In the genomic region with DNA sequence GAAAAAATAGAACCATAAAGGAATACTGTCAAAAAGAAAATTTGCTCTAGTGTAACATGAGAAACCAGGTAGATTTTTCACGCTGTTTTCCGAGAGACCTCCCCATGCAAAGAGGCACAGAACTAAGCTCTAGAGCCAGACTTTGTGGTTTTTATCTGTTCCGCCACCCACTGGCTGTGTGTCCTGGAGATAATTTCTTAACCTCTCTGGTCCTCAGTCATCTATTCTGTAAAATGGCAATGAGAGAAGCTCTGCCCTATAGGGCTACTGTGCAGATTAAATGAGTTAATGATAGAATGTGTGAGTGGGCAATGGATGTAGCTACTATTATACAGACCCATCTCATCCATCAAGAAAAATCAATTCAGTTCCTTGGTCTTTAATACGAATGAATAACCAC, we compare ENCODE assay signal across 15 cellular contexts. TPM values are rescaled to one million over a fixed set of nuclear protein-coding genes. Genes with fewer than 3 reads are reported as not detected.
DNase-seq lines count a peak whose midpoint lies in the region; ATAC-seq, FAIRE-seq and TF ChIP-seq lines count a peak whose summit lies in the region.
"Had no signal": no experiment of that assay in that cellular context is flagged by ENCODE, and none has a peak within 500 bp of the region (broad histone marks: within the 10 kb centered on the region; RNA-seq: fewer than 3 reads in every experiment).

No MANE protein-coding gene starts in this region.

- H3K4me3 ChIP-seq in K562 (no peak overlapping the region), mammary epithelial cell (replicated peaks in 1 of 3; ENCODE audit: insufficient read depth in 1 of 3, low read depth in 2 of 3, low read length in 3 of 3) (no peak overlapping the region)
- H3K4me3 ChIP-seq: BLaER1, GM12878 had no signal

- BruUV-seq in K562 (replicated peaks; lab: Mats Ljungman, UMichigan) (no TSS peak), mammary epithelial cell (replicated peaks; lab: Mats Ljungman, UMichigan) (no TSS peak)

- H3K4me1 ChIP-seq in K562 (replicated peaks in 1 of 2; ENCODE audit: control insufficient read depth in 2 of 2, insufficient read depth in 2 of 2, low read length in 2 of 2), result peaks cover 5 to 34% of the 10 kb centered on the region in 2 experiments; a peak in 4 of 5 replicates
- H3K4me1 ChIP-seq in mammary epithelial cell (ENCODE audit: insufficient read depth, low read length), result no peaks in the 10 kb centered on the region
- H3K4me1 ChIP-seq: BLaER1 had no signal

- no peak for DNase-seq in activated T-cell treated with anti-CD3 and anti-CD28 coated beads, Interleukin-2, amount 50 U/mL, for 72 hours
- DNase-seq in activated T-cell treated with anti-CD3 and anti-CD28 coated beads for 4 hours (no peak), K562 (ENCODE audit: extremely low read depth in 1 of 4, low spot score in 3 of 4) (no peak), omental fat pad (ENCODE audit: low spot score) (peak; percentile 13), type B pancreatic cell (ENCODE audit: extremely low spot score, unreplicated experiment) (no peak), mammary epithelial cell (no peak)
- DNase-seq: DMS79 treated with DMSO at 0.1 percent for 48 hours, GOT3, H9 had no signal

- POLR2A ChIA-PET in K562 (lab: Yijun Ruan, JAX), result no interaction called here

- H3K9ac ChIP-seq in K562 (ENCODE audit: insufficient read depth in 1 of 2, low read depth in 2 of 2, low read length in 2 of 2), result no peak overlapping the region
- no peak overlapping the region for H3K9ac ChIP-seq in mammary epithelial cell (ENCODE audit: insufficient read depth, low read length)
- H3K9ac ChIP-seq: BLaER1 had no signal

- 0 out of 2 replicates have a peak, but pooled peaks cover 2% of the 10 kb centered on the region for H3K9me3 ChIP-seq in K562 (replicated peaks; ENCODE audit: control insufficient read depth, insufficient read depth, low read depth, low read length)
- H3K9me3 ChIP-seq in mammary epithelial cell (replicated peaks; ENCODE audit: insufficient read depth, low read length), result no peaks in the 10 kb centered on the region
- H3K9me3 ChIP-seq: BLaER1 had no signal

- H3K4me2 ChIP-seq in K562 (ENCODE audit: insufficient read depth, low read length) (no peak overlapping the region), mammary epithelial cell (ENCODE audit: insufficient read depth, low read depth, low read length) (no peak overlapping the region)
- H3K4me2 ChIP-seq: BLaER1 had no signal

- no peaks in the 10 kb centered on the region for H3K27me3 Mint-ChIP-seq in activated T-cell treated with anti-CD3 and anti-CD28 coated beads, Interleukin-2, amount 50 U/mL, for 72 hours (ENCODE audit: low read depth)
- peaks cover 22% of the 10 kb centered on the region for H3K27me3 Mint-ChIP-seq in type B pancreatic cell
- H3K27me3 Mint-ChIP-seq: CD4-positive, alpha-beta memory T cell had no signal

- no peaks in the 10 kb centered on the region for H3K4me1 Mint-ChIP-seq in activated T-cell treated with anti-CD3 and anti-CD28 coated beads, Interleukin-2, amount 50 U/mL, for 72 hours (ENCODE audit: low read depth)
- H3K4me1 Mint-ChIP-seq in type B pancreatic cell (ENCODE audit: unreplicated experiment), result no peaks in the 10 kb centered on the region
- H3K4me1 Mint-ChIP-seq: CD14-positive monocyte had no signal

- H2AFZ ChIP-seq in K562 (ENCODE audit: low read depth, low read length) (no peak overlapping the region), mammary epithelial cell (ENCODE audit: low read depth, low read length) (no peak overlapping the region)

- no peak for TF ChIP-seq RAD21 in K562 (CRISPR knock-in tag; conservative IDR thresholded peaks at IDR 0.05 in 1 of 2, IDR thresholded peaks at IDR 0.05 in 1 of 2)

- ATAC-seq in activated T-cell treated with anti-CD3 and anti-CD28 coated beads, Interleukin-2, amount 50 U/mL, for 72 hours (replicated peaks in 1 of 2), result no peak
- no peak for ATAC-seq in K562
- no peak for ATAC-seq in omental fat pad (ENCODE audit: low FRiP score)
- ATAC-seq: GM12878 had no signal

- CTCF ChIA-PET in K562 (lab: Yijun Ruan, JAX; ENCODE audit: low intra/inter-chr PET ratio), result no interaction called here
- CTCF ChIA-PET in mammary epithelial cell (lab: Charles Lee; ENCODE audit: low non-redundant PET), result no interaction called here

- H3K36me3 ChIP-seq in K562 (ENCODE audit: control insufficient read depth, insufficient read depth, low read length), result no peaks in the 10 kb centered on the region
- no peaks in the 10 kb centered on the region for H3K36me3 ChIP-seq in mammary epithelial cell (ENCODE audit: insufficient read depth, low read length)

- H3K79me2 ChIP-seq in K562 (ENCODE audit: control insufficient read depth, insufficient read depth, low read length) (no peaks in the 10 kb centered on the region), mammary epithelial cell (ENCODE audit: insufficient read depth, low read length) (no peaks in the 10 kb centered on the region)

- peak overlapping the region; percentile 69 for H3K27ac Mint-ChIP-seq in activated T-cell treated with anti-CD3 and anti-CD28 coated beads, Interleukin-2, amount 50 U/mL, for 72 hours
- H3K27ac Mint-ChIP-seq in type B pancreatic cell, result no peak overlapping the region
- H3K27ac Mint-ChIP-seq: H9 had no signal

- intact Hi-C loops in K562 (cut with micrococcal nuclease), result no loop called here
- intact Hi-C loops in mammary epithelial cell (cut with micrococcal nuclease), result no loop called here

- TF ChIP-seq CTCF in K562 (IDR thresholded peaks at IDR 0.05 in 2 of 3, conservative IDR thresholded peaks at IDR 0.05 in 1 of 3; ENCODE audit: insufficient read depth in 2 of 3, low read depth in 1 of 3, low read length in 3 of 3), result no peak
- no peak for TF ChIP-seq CTCF in omental fat pad (IDR thresholded peaks at IDR 0.05)
- no peak for TF ChIP-seq CTCF in type B pancreatic cell (conservative IDR thresholded peaks at IDR 0.05)
- TF ChIP-seq CTCF in mammary epithelial cell (conservative IDR thresholded peaks at IDR 0.05 in 1 of 2, IDR thresholded peaks at IDR 0.05 in 1 of 2; ENCODE audit: extremely low read depth in 1 of 2, insufficient read depth in 1 of 2, low read depth in 1 of 2, low read length in 2 of 2), result no peak

- H4K20me1 ChIP-seq in K562 (replicated peaks; ENCODE audit: control insufficient read depth, insufficient read depth, low read length), result no peaks in the 10 kb centered on the region
- no peaks in the 10 kb centered on the region for H4K20me1 ChIP-seq in mammary epithelial cell (ENCODE audit: insufficient read depth, low read length)
- H4K20me1 ChIP-seq: BLaER1 had no signal

- no peaks in the 10 kb centered on the region for H3K9me1 ChIP-seq in K562 (ENCODE audit: control insufficient read depth, insufficient read depth, low read length)

- peaks cover 2% of the 10 kb centered on the region in 2 donors for H3K36me3 Mint-ChIP-seq in activated T-cell treated with anti-CD3 and anti-CD28 coated beads, Interleukin-2, amount 50 U/mL, for 72 hours (ENCODE audit: insufficient read depth in 2 of 2)
- H3K36me3 Mint-ChIP-seq in type B pancreatic cell, result no peaks in the 10 kb centered on the region
- H3K36me3 Mint-ChIP-seq: CD14-positive monocyte had no signal

- H3K27ac ChIP-seq in K562 (ENCODE audit: extremely low read depth, low read depth, low read length) (no peak overlapping the region), mammary epithelial cell (ENCODE audit: insufficient read depth, low read depth, low read length) (no peak overlapping the region)
- H3K27ac ChIP-seq: 22Rv1, BLaER1 had no signal

- H3K9me3 Mint-ChIP-seq in activated T-cell treated with anti-CD3 and anti-CD28 coated beads, Interleukin-2, amount 50 U/mL, for 72 hours, result no peaks in the 10 kb centered on the region
- H3K9me3 Mint-ChIP-seq in type B pancreatic cell, result no peaks in the 10 kb centered on the region
- H3K9me3 Mint-ChIP-seq: CD4-positive, alpha-beta memory T cell; H9 had no signal

- no peak for TF ChIP-seq POLR2A in K562 (conservative IDR thresholded peaks at IDR 0.05)

- WGBS in K562 (ENCODE audit: insufficient coverage, low coverage, missing lambda C conversion rate), result 71% methylated on average over 4 of the region's 4 CpGs
- WGBS in mammary epithelial cell (ENCODE audit: low coverage, missing lambda C conversion rate), result 80% methylated on average over 4 of the region's 4 CpGs

- H3K4me3 Mint-ChIP-seq in activated T-cell treated with anti-CD3 and anti-CD28 coated beads, Interleukin-2, amount 50 U/mL, for 72 hours, result no peak overlapping the region
- H3K4me3 Mint-ChIP-seq in type B pancreatic cell, result no peak overlapping the region
- H3K4me3 Mint-ChIP-seq: CD4-positive, alpha-beta memory T cell; H9 had no signal

- TF ChIP-seq EP300 in K562 (IDR thresholded peaks at IDR 0.05; ENCODE audit: low read length), result no peak

- FAIRE-seq in K562 (lab: Jason Lieb, UNC), result no peak
- FAIRE-seq: GM12878 had no signal

- dilution Hi-C loops in mammary epithelial cell (cut with HindIII; ENCODE audit: low sequenced_read_pairs), result no loop called here

- in situ Hi-C loops in K562 (cut with MboI) (no loop called here), mammary epithelial cell (cut with MboI; ENCODE audit: low sequenced_read_pairs in 2 of 2) (no loop called here)

- H3K27me3 ChIP-seq in K562 (ENCODE audit: control insufficient read depth in 2 of 2, insufficient read depth in 2 of 2, low read length in 2 of 2), result no peaks in the 10 kb centered on the region
- H3K27me3 ChIP-seq in mammary epithelial cell (ENCODE audit: insufficient read depth, low read length), result no peaks in the 10 kb centered on the region
- H3K27me3 ChIP-seq: BLaER1 had no signal

RNA-seq across cellular contexts. Expression of a gene that starts 9.4 kb away (rescaled TPM):
- 10 to 100 TPM; 59.3 to 68.4 TPM for total RNA-seq in activated T-cell treated with anti-CD3 and anti-CD28 coated beads, Interleukin-2, amount 50 U/mL, for 72 hours
- total RNA-seq in K562 (2011; cell fraction: chromatin; rRNA removed; ENCODE audit: low replicate concordance), result 8.7 and 27.6 TPM in 2 replicates
- total RNA-seq in K562 (2011; cell fraction: nucleolus; rRNA removed), result 50.7 and 50.9 TPM in 2 replicates
- total RNA-seq in K562 (2011; cell fraction: nucleoplasm; rRNA removed), result 15.8 and 24.1 TPM in 2 replicates
- total RNA-seq in K562 (2014; rRNA removed) (109 and 114 TPM in 2 replicates), K562 (2014; rRNA removed; fragmentation: Illumina TruSeq; extraction: Trizol) (6.0 and 7.2 TPM in 2 replicates), K562 (2015; rRNA removed; fragmentation: Illumina TruSeq; extraction: Trizol) (50.6 and 51.6 TPM in 2 replicates), K562 (2021) (83.1 and 93.8 TPM in 2 replicates), omental fat pad (10 to 100 TPM; 17.6 to 42.1 (median 31.0) TPM), type B pancreatic cell (ENCODE audit: low replicate concordance) (36.2 and 44.0 TPM in 2 replicates), mammary epithelial cell (1 to 10 TPM; 1.8 to 5.4 TPM)
- polyA plus RNA-seq in K562 (2011; rRNA removed) (22.5 and 25.0 TPM in 2 replicates), K562 (2014; fragmentation: Illumina TruSeq; extraction: Trizol) (14.8 and 46.2 TPM in 2 replicates), K562 (2014; fragmentation: Nextera tagmentation; extraction: Ambion mirVana) (10 to 100 TPM in 1 of 2 experiments, 1 to 10 TPM in 1; 6.3 to 13.3 TPM), K562 (2014; rRNA removed) (92.4 and 133 TPM in 2 replicates), mammary epithelial cell (1.6 TPM)
- polyA plus RNA-seq in K562 (2011; cell fraction: cytosol; rRNA removed), result 41.4 and 135 TPM in 2 replicates
- polyA plus RNA-seq in K562 (2011; cell fraction: nucleus; rRNA removed), result 81.1 and 118 TPM in 2 replicates
- 55.3 and 81.1 TPM in 2 replicates for polyA plus RNA-seq in K562 (2012)
- 1.1 and 2.3 TPM in 2 replicates for polyA minus RNA-seq in K562 (2011; rRNA and poly(A)+ RNA removed)
- 12.4 and 13.7 TPM in 2 replicates for polyA minus RNA-seq in K562 (2011; cell fraction: cytosol; rRNA and poly(A)+ RNA removed)
- 11.0 and 11.7 TPM in 2 replicates for polyA minus RNA-seq in K562 (2011; cell fraction: nucleus; rRNA and poly(A)+ RNA removed)
- not detected for polyA minus RNA-seq in mammary epithelial cell

RNA-seq across cellular contexts. Expression of a gene that starts 17.6 kb away (rescaled TPM):
- total RNA-seq in activated T-cell treated with anti-CD3 and anti-CD28 coated beads, Interleukin-2, amount 50 U/mL, for 72 hours, result 10 to 100 TPM; 34.3 to 56.5 TPM
- 28.4 and 83.6 TPM in 2 replicates for total RNA-seq in K562 (2011; cell fraction: chromatin; rRNA removed; ENCODE audit: low replicate concordance)
- total RNA-seq in K562 (2011; cell fraction: nucleolus; rRNA removed), result 54.4 and 56.8 TPM in 2 replicates
- 33.9 and 40.5 TPM in 2 replicates for total RNA-seq in K562 (2011; cell fraction: nucleoplasm; rRNA removed)
- total RNA-seq in K562 (2014; rRNA removed) (4.9 and 5.1 TPM in 2 replicates), K562 (2014; rRNA removed; fragmentation: Illumina TruSeq; extraction: Trizol) (1.0 and 1.1 TPM in 2 replicates), K562 (2015; rRNA removed; fragmentation: Illumina TruSeq; extraction: Trizol) (3.8 TPM in 2 replicates), K562 (2021) (9.3 and 14.5 TPM in 2 replicates), omental fat pad (1 to 10 TPM in 3 of 4 donors, under 1 TPM in 1; 0.79 to 3.6 (median 3.1) TPM), type B pancreatic cell (ENCODE audit: low replicate concordance) (25.3 and 66.6 TPM in 2 replicates), mammary epithelial cell (10 to 100 TPM; 11.3 to 31.2 TPM)
- polyA plus RNA-seq in K562 (2011; rRNA removed) (5.4 and 19.1 TPM in 2 replicates), K562 (2014; fragmentation: Illumina TruSeq; extraction: Trizol) (4.5 and 5.5 TPM in 2 replicates), K562 (2014; fragmentation: Nextera tagmentation; extraction: Ambion mirVana) (under 1 TPM; 0.20 to 0.27 TPM), K562 (2014; rRNA removed) (10.7 and 10.8 TPM in 2 replicates), mammary epithelial cell (16.6 TPM)
- 4.1 and 4.3 TPM in 2 replicates for polyA plus RNA-seq in K562 (2011; cell fraction: cytosol; rRNA removed)
- polyA plus RNA-seq in K562 (2011; cell fraction: nucleus; rRNA removed), result 179 and 200 TPM in 2 replicates
- 11.4 and 33.5 TPM in 2 replicates for polyA plus RNA-seq in K562 (2012)
- polyA minus RNA-seq in K562 (2011; rRNA and poly(A)+ RNA removed), result 1.3 and 1.4 TPM in 2 replicates
- polyA minus RNA-seq in K562 (2011; cell fraction: cytosol; rRNA and poly(A)+ RNA removed), result 2.9 and 3.2 TPM in 2 replicates
- polyA minus RNA-seq in K562 (2011; cell fraction: nucleus; rRNA and poly(A)+ RNA removed), result 19.4 and 27.1 TPM in 2 replicates
- 12.6 TPM for polyA minus RNA-seq in mammary epithelial cell
- total RNA-seq: A673 had no signal

RNA-seq across cellular contexts. Expression of a gene that starts 25.8 kb away (rescaled TPM):
- total RNA-seq in activated T-cell treated with anti-CD3 and anti-CD28 coated beads, Interleukin-2, amount 50 U/mL, for 72 hours, result 10 to 100 TPM; 20.6 to 22.5 TPM
- total RNA-seq in K562 (2011; cell fraction: chromatin; rRNA removed; ENCODE audit: low replicate concordance), result 105 and 295 TPM in 2 replicates
- 221 and 222 TPM in 2 replicates for total RNA-seq in K562 (2011; cell fraction: nucleolus; rRNA removed)
- 123 and 136 TPM in 2 replicates for total RNA-seq in K562 (2011; cell fraction: nucleoplasm; rRNA removed)
- total RNA-seq in K562 (2014; rRNA removed), result 42.4 and 61.4 TPM in 2 replicates
- 7.7 and 10.3 TPM in 2 replicates for total RNA-seq in K562 (2014; rRNA removed; fragmentation: Illumina TruSeq; extraction: Trizol)
- total RNA-seq in K562 (2015; rRNA removed; fragmentation: Illumina TruSeq; extraction: Trizol), result 17.2 and 19.2 TPM in 2 replicates
- total RNA-seq in K562 (2021), result 51.4 and 53.9 TPM in 2 replicates
- polyA plus RNA-seq in K562 (2011; rRNA removed), result 22.4 and 36.2 TPM in 2 replicates
- polyA plus RNA-seq in K562 (2011; cell fraction: cytosol; rRNA removed), result 31.4 and 55.2 TPM in 2 replicates
- 204 and 221 TPM in 2 replicates for polyA plus RNA-seq in K562 (2011; cell fraction: nucleus; rRNA removed)
- 33.8 and 52.0 TPM in 2 replicates for polyA plus RNA-seq in K562 (2012)
- polyA plus RNA-seq in K562 (2014; fragmentation: Illumina TruSeq; extraction: Trizol), result 16.9 and 25.2 TPM in 2 replicates
- 1 to 10 TPM in 1 of 2 experiments, under 1 TPM in 1; 0.45 to 1.1 TPM for polyA plus RNA-seq in K562 (2014; fragmentation: Nextera tagmentation; extraction: Ambion mirVana)
- polyA plus RNA-seq in K562 (2014; rRNA removed), result 36.8 and 38.3 TPM in 2 replicates
- 21.0 and 25.3 TPM in 2 replicates for polyA minus RNA-seq in K562 (2011; rRNA and poly(A)+ RNA removed)
- polyA minus RNA-seq in K562 (2011; cell fraction: cytosol; rRNA and poly(A)+ RNA removed), result 26.6 and 30.7 TPM in 2 replicates
- polyA minus RNA-seq in K562 (2011; cell fraction: nucleus; rRNA and poly(A)+ RNA removed), result 37.0 and 51.1 TPM in 2 replicates
- 10 to 100 TPM; 33.0 to 45.2 (median 39.0) TPM for total RNA-seq in omental fat pad
- 33.6 and 46.9 TPM in 2 replicates for total RNA-seq in type B pancreatic cell (ENCODE audit: low replicate concordance)
- 10 to 100 TPM; 30.8 to 34.5 TPM for total RNA-seq in mammary epithelial cell
- 32.6 TPM for polyA plus RNA-seq in mammary epithelial cell
- polyA minus RNA-seq in mammary epithelial cell, result 41.4 TPM

RNA-seq across cellular contexts. Expression of a gene that starts 30.2 kb away (rescaled TPM):
- total RNA-seq in activated T-cell treated with anti-CD3 and anti-CD28 coated beads, Interleukin-2, amount 50 U/mL, for 72 hours, result 1 to 10 TPM in 1 of 2 donors, under 1 TPM in 1; 0.16 to 1.2 TPM
- total RNA-seq in K562 (2011; cell fraction: chromatin; rRNA removed; ENCODE audit: low replicate concordance), result 29.8 and 101 TPM in 2 replicates
- 77.2 and 90.9 TPM in 2 replicates for total RNA-seq in K562 (2011; cell fraction: nucleolus; rRNA removed)
- total RNA-seq in K562 (2011; cell fraction: nucleoplasm; rRNA removed), result 38.5 and 42.2 TPM in 2 replicates
- total RNA-seq in K562 (2014; rRNA removed) (99.7 and 122 TPM in 2 replicates), K562 (2014; rRNA removed; fragmentation: Illumina TruSeq; extraction: Trizol) (11.2 and 14.9 TPM in 2 replicates), K562 (2015; rRNA removed; fragmentation: Illumina TruSeq; extraction: Trizol) (30.7 and 36.6 TPM in 2 replicates), K562 (2021) (102 and 110 TPM in 2 replicates), omental fat pad (under 1 TPM in 3 of 4 donors, not detected in 1; 0.09 to 0.96 (median 0.95) TPM), type B pancreatic cell (ENCODE audit: low replicate concordance) (51.6 and 156 TPM in 2 replicates), mammary epithelial cell (100 to 1,000 TPM; 248 to 274 TPM)
- polyA plus RNA-seq in K562 (2011; rRNA removed) (45.4 and 47.8 TPM in 2 replicates), K562 (2014; fragmentation: Illumina TruSeq; extraction: Trizol) (26.9 and 39.7 TPM in 2 replicates), K562 (2014; fragmentation: Nextera tagmentation; extraction: Ambion mirVana) (under 1 TPM; 0.11 to 0.45 TPM), K562 (2014; rRNA removed) (73.9 and 78.9 TPM in 2 replicates), mammary epithelial cell (149 TPM)
- polyA plus RNA-seq in K562 (2011; cell fraction: cytosol; rRNA removed), result 40.1 and 126 TPM in 2 replicates
- polyA plus RNA-seq in K562 (2011; cell fraction: nucleus; rRNA removed), result 77.2 and 108 TPM in 2 replicates
- polyA plus RNA-seq in K562 (2012), result 49.0 and 59.2 TPM in 2 replicates
- polyA minus RNA-seq in K562 (2011; rRNA and poly(A)+ RNA removed), result 8.3 and 21.7 TPM in 2 replicates
- 71.3 and 72.2 TPM in 2 replicates for polyA minus RNA-seq in K562 (2011; cell fraction: cytosol; rRNA and poly(A)+ RNA removed)
- 28.1 and 30.5 TPM in 2 replicates for polyA minus RNA-seq in K562 (2011; cell fraction: nucleus; rRNA and poly(A)+ RNA removed)
- polyA minus RNA-seq in mammary epithelial cell, result 62.8 TPM
- total RNA-seq: A673; CD4-positive, alpha-beta memory T cell had no signal
- polyA plus RNA-seq: CD14-positive monocyte had no signal

RNA-seq across cellular contexts. Expression of a gene that starts 54.9 kb away (rescaled TPM):
- 1 to 10 TPM; 2.1 to 2.7 TPM for total RNA-seq in activated T-cell treated with anti-CD3 and anti-CD28 coated beads, Interleukin-2, amount 50 U/mL, for 72 hours
- total RNA-seq in K562 (2011; cell fraction: chromatin; rRNA removed; ENCODE audit: low replicate concordance), result 45.4 and 151 TPM in 2 replicates
- 117 and 141 TPM in 2 replicates for total RNA-seq in K562 (2011; cell fraction: nucleolus; rRNA removed)
- 54.9 and 57.5 TPM in 2 replicates for total RNA-seq in K562 (2011; cell fraction: nucleoplasm; rRNA removed)
- 22.7 and 26.2 TPM in 2 replicates for total RNA-seq in K562 (2014; rRNA removed)
- 2.1 and 2.5 TPM in 2 replicates for total RNA-seq in K562 (2014; rRNA removed; fragmentation: Illumina TruSeq; extraction: Trizol)
- total RNA-seq in K562 (2015; rRNA removed; fragmentation: Illumina TruSeq; extraction: Trizol), result 7.6 and 9.7 TPM in 2 replicates
- total RNA-seq in K562 (2021), result 33.6 and 37.1 TPM in 2 replicates
- polyA plus RNA-seq in K562 (2011; rRNA removed), result 14.0 and 22.7 TPM in 2 replicates
- 20.4 and 42.5 TPM in 2 replicates for polyA plus RNA-seq in K562 (2011; cell fraction: cytosol; rRNA removed)
- polyA plus RNA-seq in K562 (2011; cell fraction: nucleus; rRNA removed), result 174 and 271 TPM in 2 replicates
- 17.2 and 19.0 TPM in 2 replicates for polyA plus RNA-seq in K562 (2012)
- polyA plus RNA-seq in K562 (2014; fragmentation: Illumina TruSeq; extraction: Trizol), result 4.5 and 10.9 TPM in 2 replicates
- under 1 TPM in 1 of 2 experiments, not detected in 1; 0.20 TPM for polyA plus RNA-seq in K562 (2014; fragmentation: Nextera tagmentation; extraction: Ambion mirVana)
- polyA plus RNA-seq in K562 (2014; rRNA removed), result 30.0 and 32.0 TPM in 2 replicates
- polyA minus RNA-seq in K562 (2011; rRNA and poly(A)+ RNA removed), result 2.1 and 3.3 TPM in 2 replicates
- polyA minus RNA-seq in K562 (2011; cell fraction: cytosol; rRNA and poly(A)+ RNA removed), result 8.1 and 9.7 TPM in 2 replicates
- polyA minus RNA-seq in K562 (2011; cell fraction: nucleus; rRNA and poly(A)+ RNA removed), result 23.6 and 27.2 TPM in 2 replicates
- total RNA-seq in omental fat pad, result 1 to 10 TPM; 1.4 to 4.1 (median 2.5) TPM
- 95.0 and 185 TPM in 2 replicates for total RNA-seq in type B pancreatic cell (ENCODE audit: low replicate concordance)
- 10 to 100 TPM in 1 of 2 donors, 1 to 10 TPM in 1; 1.5 to 16.2 TPM for total RNA-seq in mammary epithelial cell
- 7.6 TPM for polyA plus RNA-seq in mammary epithelial cell
- polyA minus RNA-seq in mammary epithelial cell, result 5.0 TPM
- polyA plus RNA-seq: CD14-positive monocyte; CD4-positive, alpha-beta memory T cell had no signal
